ENCODE assay signal across 1 cellular context in the genomic region with DNA sequence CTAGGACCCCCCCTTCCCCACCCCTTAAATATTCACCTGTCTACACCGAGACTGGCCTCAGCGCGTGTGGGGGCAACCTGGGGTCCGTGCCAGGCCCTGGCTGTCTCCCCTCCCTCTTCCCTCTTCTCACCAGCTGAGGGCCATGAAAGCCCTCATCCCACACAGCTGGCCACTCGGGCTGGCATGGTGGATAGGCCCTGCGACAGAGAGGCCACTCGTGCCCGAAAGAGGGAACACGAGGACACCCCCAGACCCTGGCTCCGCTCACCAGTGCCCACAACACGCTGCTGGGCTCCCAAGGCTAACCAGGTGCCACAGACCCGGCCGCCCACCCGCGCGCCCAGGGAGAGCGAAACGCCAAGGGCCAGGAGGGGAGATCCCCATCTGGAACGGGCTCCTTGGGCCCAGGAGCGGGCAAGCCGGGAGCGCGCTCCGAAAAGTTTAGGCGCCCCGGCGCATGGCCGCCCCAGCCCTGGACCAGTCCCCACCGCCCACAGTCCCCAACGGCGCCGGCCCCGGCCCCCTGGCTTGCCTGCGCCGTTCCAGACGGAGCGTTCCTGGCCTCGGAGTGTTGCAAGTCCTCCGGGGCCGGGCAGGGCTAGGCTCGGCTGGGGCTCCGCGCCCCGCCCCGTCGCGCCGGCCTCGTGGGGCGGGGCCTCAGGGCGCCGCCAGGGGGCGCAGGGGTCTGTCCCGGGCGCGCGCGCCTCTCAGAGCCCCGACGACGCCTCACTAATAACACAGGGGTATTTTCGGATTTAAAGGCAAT.
TF ChIP-seq lines count a peak whose summit lies in the region.

A gene with protein sequence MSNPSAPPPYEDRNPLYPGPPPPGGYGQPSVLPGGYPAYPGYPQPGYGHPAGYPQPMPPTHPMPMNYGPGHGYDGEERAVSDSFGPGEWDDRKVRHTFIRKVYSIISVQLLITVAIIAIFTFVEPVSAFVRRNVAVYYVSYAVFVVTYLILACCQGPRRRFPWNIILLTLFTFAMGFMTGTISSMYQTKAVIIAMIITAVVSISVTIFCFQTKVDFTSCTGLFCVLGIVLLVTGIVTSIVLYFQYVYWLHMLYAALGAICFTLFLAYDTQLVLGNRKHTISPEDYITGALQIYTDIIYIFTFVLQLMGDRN (minus strand): TSS at position 570 of the 766 bp plus-strand sequence. CDS start 10,362 bp downstream, outside the sequence.

TF ChIP-seq in HepG2, 621 proteins besides CTCF, POLR2A, EP300 and RAD21 (continued from another document and continues in another):
- TF ChIP-seq ZNF563 (CRISPR knock-in tag; IDR thresholded peaks at IDR 0.05) (peak; percentile 85; the same call in 1 of the 2 replicates), PLSCR1 (CRISPR knock-in tag; IDR thresholded peaks at IDR 0.05; ENCODE audit: borderline replicate concordance) (no peak), ZNF18 (CRISPR knock-in tag; IDR thresholded peaks at IDR 0.05; ENCODE audit: insufficient replicate concordance) (no peak), SIN3A (IDR thresholded peaks at IDR 0.05; ENCODE audit: borderline replicate concordance, low read depth, low read length) (peak; percentile 61; the same call in 1 of the 2 replicates), ZNF607 (CRISPR knock-in tag; IDR thresholded peaks at IDR 0.05; ENCODE audit: borderline replicate concordance) (peak; percentile 93), SP5 (CRISPR knock-in tag; IDR thresholded peaks at IDR 0.05; ENCODE audit: borderline replicate concordance, low read depth) (peak; percentile 41; the same call in 1 of the 2 replicates), ZNF350 (CRISPR knock-in tag; IDR thresholded peaks at IDR 0.05; ENCODE audit: borderline replicate concordance, low read depth) (peak; percentile 84; the same call in 1 of the 2 replicates), ZNF619 (CRISPR knock-in tag; IDR thresholded peaks at IDR 0.05) (peak; percentile 57; the same call in 1 of the 2 replicates), ZNF274 (CRISPR knock-in tag; IDR thresholded peaks at IDR 0.05) (no peak; the same call in 1 of the 2 replicates), ZNF781 (CRISPR knock-in tag; IDR thresholded peaks at IDR 0.05; ENCODE audit: borderline replicate concordance, not compliant biosample characterization) (no peak), NFRKB (IDR thresholded peaks at IDR 0.05) (no peak), ZSCAN31 (CRISPR knock-in tag; IDR thresholded peaks at IDR 0.05; ENCODE audit: low read depth) (peak; percentile 74), JARID2 (CRISPR knock-in tag; IDR thresholded peaks at IDR 0.05; ENCODE audit: insufficient replicate concordance) (no peak), ZNF773 (CRISPR knock-in tag; IDR thresholded peaks at IDR 0.05; ENCODE audit: borderline replicate concordance) (peak; percentile 86; the same call in 1 of the 2 replicates), MAF1 (CRISPR knock-in tag; IDR thresholded peaks at IDR 0.05; ENCODE audit: borderline replicate concordance) (0 out of 2 replicates have a peak, but pooled peaks have one; percentile 36), TSC22D2 (CRISPR knock-in tag; IDR thresholded peaks at IDR 0.05; ENCODE audit: borderline replicate concordance) (0 out of 2 replicates have a peak, but pooled peaks have one; percentile 67), ZNF609 (CRISPR knock-in tag; IDR thresholded peaks at IDR 0.05; ENCODE audit: borderline replicate concordance) (peak; percentile 58; the same call in 1 of the 2 replicates), SMAD1 (CRISPR knock-in tag; IDR thresholded peaks at IDR 0.05; ENCODE audit: borderline replicate concordance, low read depth) (peak; percentile 78; the same call in 1 of the 2 replicates), ZNF589 (CRISPR knock-in tag; conservative IDR thresholded peaks at IDR 0.05) (no peak), BRCA1 (CRISPR knock-in tag; IDR thresholded peaks at IDR 0.05) (no peak), ZMYM4 (CRISPR knock-in tag; IDR thresholded peaks at IDR 0.05) (peak; percentile 76), ZNF335 (CRISPR knock-in tag; IDR thresholded peaks at IDR 0.05) (no peak; the same call in 1 of the 2 replicates)
- TF ChIP-seq, protein P1, sequence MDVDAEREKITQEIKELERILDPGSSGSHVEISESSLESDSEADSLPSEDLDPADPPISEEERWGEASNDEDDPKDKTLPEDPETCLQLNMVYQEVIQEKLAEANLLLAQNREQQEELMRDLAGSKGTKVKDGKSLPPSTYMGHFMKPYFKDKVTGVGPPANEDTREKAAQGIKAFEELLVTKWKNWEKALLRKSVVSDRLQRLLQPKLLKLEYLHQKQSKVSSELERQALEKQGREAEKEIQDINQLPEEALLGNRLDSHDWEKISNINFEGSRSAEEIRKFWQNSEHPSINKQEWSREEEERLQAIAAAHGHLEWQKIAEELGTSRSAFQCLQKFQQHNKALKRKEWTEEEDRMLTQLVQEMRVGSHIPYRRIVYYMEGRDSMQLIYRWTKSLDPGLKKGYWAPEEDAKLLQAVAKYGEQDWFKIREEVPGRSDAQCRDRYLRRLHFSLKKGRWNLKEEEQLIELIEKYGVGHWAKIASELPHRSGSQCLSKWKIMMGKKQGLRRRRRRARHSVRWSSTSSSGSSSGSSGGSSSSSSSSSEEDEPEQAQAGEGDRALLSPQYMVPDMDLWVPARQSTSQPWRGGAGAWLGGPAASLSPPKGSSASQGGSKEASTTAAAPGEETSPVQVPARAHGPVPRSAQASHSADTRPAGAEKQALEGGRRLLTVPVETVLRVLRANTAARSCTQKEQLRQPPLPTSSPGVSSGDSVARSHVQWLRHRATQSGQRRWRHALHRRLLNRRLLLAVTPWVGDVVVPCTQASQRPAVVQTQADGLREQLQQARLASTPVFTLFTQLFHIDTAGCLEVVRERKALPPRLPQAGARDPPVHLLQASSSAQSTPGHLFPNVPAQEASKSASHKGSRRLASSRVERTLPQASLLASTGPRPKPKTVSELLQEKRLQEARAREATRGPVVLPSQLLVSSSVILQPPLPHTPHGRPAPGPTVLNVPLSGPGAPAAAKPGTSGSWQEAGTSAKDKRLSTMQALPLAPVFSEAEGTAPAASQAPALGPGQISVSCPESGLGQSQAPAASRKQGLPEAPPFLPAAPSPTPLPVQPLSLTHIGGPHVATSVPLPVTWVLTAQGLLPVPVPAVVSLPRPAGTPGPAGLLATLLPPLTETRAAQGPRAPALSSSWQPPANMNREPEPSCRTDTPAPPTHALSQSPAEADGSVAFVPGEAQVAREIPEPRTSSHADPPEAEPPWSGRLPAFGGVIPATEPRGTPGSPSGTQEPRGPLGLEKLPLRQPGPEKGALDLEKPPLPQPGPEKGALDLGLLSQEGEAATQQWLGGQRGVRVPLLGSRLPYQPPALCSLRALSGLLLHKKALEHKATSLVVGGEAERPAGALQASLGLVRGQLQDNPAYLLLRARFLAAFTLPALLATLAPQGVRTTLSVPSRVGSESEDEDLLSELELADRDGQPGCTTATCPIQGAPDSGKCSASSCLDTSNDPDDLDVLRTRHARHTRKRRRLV (CRISPR knock-in tag; IDR thresholded peaks at IDR 0.05), result no peak
- TF ChIP-seq, protein P2, sequence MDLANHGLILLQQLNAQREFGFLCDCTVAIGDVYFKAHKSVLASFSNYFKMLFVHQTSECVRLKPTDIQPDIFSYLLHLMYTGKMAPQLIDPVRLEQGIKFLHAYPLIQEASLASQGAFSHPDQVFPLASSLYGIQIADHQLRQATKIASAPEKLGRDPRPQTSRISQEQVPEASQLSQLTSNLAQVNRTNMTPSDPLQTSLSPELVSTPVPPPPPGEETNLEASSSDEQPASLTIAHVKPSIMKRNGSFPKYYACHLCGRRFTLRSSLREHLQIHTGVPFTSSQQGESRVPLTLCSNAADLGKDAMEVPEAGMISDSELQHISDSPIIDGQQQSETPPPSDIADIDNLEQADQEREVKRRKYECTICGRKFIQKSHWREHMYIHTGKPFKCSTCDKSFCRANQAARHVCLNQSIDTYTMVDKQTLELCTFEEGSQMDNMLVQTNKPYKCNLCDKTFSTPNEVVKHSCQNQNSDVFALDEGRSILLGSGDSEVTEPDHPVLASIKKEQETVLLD (CRISPR knock-in tag; IDR thresholded peaks at IDR 0.05; ENCODE audit: low read depth), result no peak
- TF ChIP-seq, protein P3, sequence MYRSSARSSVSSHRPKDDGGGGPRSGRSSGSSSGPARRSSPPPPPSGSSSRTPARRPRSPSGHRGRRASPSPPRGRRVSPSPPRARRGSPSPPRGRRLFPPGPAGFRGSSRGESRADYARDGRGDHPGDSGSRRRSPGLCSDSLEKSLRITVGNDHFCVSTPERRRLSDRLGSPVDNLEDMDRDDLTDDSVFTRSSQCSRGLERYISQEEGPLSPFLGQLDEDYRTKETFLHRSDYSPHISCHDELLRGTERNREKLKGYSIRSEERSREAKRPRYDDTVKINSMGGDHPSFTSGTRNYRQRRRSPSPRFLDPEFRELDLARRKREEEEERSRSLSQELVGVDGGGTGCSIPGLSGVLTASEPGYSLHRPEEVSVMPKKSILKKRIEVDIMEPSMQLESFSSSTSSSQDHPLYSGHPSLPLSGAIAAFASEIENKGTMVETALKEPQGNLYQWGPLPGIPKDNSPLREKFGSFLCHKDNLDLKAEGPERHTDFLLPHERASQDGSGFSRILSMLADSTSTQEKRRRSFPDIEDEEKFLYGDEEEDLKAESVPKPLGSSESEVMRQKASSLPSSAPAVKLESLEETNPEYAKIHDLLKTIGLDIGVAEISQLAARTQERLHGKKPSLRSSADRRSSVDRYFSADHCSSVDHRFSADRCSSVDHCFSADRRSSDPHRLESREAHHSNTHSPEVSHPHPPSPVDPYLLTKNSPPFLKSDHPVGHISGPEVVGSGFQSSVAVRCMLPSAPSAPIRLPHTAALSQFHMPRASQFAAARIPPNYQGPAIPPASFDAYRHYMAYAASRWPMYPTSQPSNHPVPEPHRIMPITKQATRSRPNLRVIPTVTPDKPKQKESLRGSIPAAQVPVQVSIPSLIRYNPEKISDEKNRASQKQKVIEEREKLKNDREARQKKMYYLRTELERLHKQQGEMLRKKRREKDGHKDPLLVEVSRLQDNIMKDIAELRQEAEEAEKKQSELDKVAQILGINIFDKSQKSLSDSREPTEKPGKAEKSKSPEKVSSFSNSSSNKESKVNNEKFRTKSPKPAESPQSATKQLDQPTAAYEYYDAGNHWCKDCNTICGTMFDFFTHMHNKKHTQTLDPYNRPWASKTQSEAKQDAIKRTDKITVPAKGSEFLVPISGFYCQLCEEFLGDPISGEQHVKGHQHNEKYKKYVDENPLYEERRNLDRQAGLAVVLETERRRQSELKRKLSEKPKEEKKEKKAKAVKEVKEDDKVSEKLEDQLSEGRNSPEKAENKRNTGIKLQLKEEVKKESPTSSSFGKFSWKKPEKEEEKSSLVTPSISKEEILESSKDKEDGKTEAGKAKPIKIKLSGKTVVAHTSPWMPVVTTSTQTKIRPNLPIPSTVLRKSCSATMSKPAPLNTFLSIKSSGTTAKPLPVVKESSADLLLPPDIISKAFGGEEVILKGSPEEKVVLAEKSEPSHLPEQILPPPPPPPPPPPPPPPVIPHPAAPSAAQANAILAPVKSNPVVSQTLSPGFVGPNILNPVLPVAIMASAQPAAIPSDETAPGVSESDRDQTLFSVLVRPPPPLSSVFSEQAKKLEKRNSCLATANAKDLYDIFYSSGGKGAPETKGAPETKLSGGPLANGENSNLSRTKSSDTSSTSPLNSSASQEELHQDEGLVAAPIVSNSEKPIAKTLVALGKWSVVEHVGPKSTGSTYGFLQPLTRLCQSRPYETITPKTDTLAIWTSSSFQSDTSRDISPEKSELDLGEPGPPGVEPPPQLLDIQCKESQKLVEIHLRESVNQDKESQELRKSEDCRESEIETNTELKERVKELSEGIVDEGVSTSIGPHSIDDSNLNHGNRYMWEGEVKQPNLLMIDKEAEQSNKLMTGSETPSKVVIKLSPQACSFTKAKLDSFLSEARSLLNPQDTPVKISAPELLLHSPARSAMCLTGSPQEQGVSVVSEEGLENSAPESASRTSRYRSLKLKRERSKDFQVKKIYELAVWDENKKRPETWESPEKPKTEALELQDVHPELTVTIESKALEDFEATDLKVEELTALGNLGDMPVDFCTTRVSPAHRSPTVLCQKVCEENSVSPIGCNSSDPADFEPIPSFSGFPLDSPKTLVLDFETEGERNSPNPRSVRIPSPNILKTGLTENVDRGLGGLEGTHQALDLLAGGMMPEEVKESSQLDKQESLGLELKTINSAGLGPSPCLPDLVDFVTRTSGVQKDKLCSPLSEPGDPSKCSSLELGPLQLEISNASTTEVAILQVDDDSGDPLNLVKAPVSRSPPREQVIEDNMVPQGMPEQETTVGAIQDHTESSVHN (CRISPR knock-in tag; IDR thresholded peaks at IDR 0.05), result no peak; the same call in 1 of the 2 replicates
